In the genomic region with DNA sequence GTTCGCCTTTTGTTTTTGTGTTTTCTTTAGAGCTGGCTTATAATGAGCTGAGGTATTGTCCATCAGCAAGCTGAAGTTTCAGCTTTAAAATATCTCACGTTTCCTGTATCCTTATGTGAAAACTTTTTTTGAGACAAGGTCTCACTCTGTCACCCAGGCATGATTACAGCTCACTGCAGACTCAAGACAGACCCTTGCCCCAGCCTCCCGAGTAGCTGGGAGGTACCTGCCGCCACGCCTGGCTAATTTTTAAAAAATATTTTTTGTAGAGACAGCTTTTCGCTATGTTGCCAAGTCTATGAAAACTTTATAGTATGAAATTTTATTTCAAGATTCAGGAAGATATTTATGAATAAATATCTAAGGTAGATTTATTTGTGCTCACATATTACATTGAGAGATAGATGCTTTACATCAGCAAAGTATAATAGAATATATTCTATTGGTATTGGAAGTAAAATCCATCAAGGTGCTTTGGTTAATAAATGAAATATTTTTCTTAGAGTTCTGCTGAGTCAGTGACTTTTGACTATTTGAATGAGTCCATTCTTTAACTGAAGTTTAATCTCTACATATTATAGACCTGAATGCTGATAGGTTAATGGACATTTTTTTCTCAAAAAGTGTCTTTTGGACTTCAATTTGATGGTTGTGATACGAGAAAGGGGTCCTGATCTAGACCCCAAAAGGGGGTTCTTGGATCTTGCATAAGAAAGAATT, we compare ENCODE assay signal across 22 cellular contexts. TPM values are rescaled to one million over a fixed set of nuclear protein-coding genes. Genes with fewer than 3 reads are reported as not detected.
DNase-seq lines count a peak whose midpoint lies in the region; ATAC-seq and TF ChIP-seq lines count a peak whose summit lies in the region.
"Had no signal": no experiment of that assay in that cellular context is flagged by ENCODE, and none has a peak within 500 bp of the region (broad histone marks: within the 10 kb centered on the region; RNA-seq: fewer than 3 reads in every experiment).

No MANE protein-coding gene starts in this region.

- H3K36me3 ChIP-seq in DND-41 (ENCODE audit: insufficient read depth, low read length), result no peaks in the 10 kb centered on the region; the same call in 1 of the 2 replicates
- H3K36me3 ChIP-seq in HUES64 (ENCODE audit: insufficient read depth, low read length), result no peaks in the 10 kb centered on the region
- no peaks in the 10 kb centered on the region for H3K36me3 ChIP-seq in stomach
- H3K36me3 ChIP-seq: BE2C had no signal

- peaks cover 74% of the 10 kb centered on the region for H3K79me2 ChIP-seq in DND-41 (ENCODE audit: insufficient read depth, low read length)

- no peak for TF ChIP-seq EP300 in stomach (IDR thresholded peaks at IDR 0.05)

- H3K4me1 ChIP-seq in DND-41 (ENCODE audit: insufficient read depth, low read length) (peaks cover 45% of the 10 kb centered on the region), HUES64 (ENCODE audit: insufficient read depth, low read length) (peaks cover 32% of the 10 kb centered on the region), stomach (peaks cover 11 to 35% (median 27%) of the 10 kb centered on the region in 4 donors)

- no peak for TF ChIP-seq CTCF in DND-41 (IDR thresholded peaks at IDR 0.05; ENCODE audit: borderline replicate concordance, extremely low read depth, low read length, poor library complexity, severe bottlenecking)
- TF ChIP-seq CTCF in glutamatergic neuron (IDR thresholded peaks at IDR 0.05; ENCODE audit: partially characterized antibody, unreplicated experiment), result no peak
- TF ChIP-seq CTCF in stomach (IDR thresholded peaks at IDR 0.05), result no peak

- H3K27ac Mint-ChIP-seq in glutamatergic neuron (ENCODE audit: unreplicated experiment), result peak overlapping the region; percentile 84
- H3K27ac Mint-ChIP-seq: CD8-positive, alpha-beta T cell had no signal

- 87% methylated on average over 7 of the region's 7 CpGs for WGBS in HUES64
- WGBS in stomach, 5 donors, result 69 to 84% (median 81%) methylated on average over 7 of the region's 7 CpGs

- H3K9ac ChIP-seq in DND-41 (ENCODE audit: low read depth, low read length) (no peak overlapping the region), HUES64 (ENCODE audit: low read depth, low read length) (no peak overlapping the region)
- H3K9ac ChIP-seq: KMS-11, SK-N-SH had no signal

- H3K4me3 Mint-ChIP-seq in glutamatergic neuron (ENCODE audit: unreplicated experiment), result peak overlapping the region; percentile 38
- H3K4me3 Mint-ChIP-seq: CD8-positive, alpha-beta T cell had no signal

- H4K20me1 ChIP-seq in DND-41 (ENCODE audit: insufficient read depth, low read length), result no peaks in the 10 kb centered on the region

- no peak for TF ChIP-seq POLR2A in stomach (IDR thresholded peaks at IDR 0.05)

- no peaks in the 10 kb centered on the region for H3K36me3 Mint-ChIP-seq in glutamatergic neuron (ENCODE audit: unreplicated experiment)
- H3K36me3 Mint-ChIP-seq: CD8-positive, alpha-beta T cell had no signal

- H3K4me3 ChIP-seq in DND-41 (ENCODE audit: low read depth in 1 of 2, low read length in 2 of 2), result no peak overlapping the region
- H3K4me3 ChIP-seq in HUES64 (ENCODE audit: low read length), result no peak overlapping the region
- H3K4me3 ChIP-seq in stomach, result no peak overlapping the region
- H3K4me3 ChIP-seq: GM12878 had no signal

- ATAC-seq in DND-41 (ENCODE audit: insufficient read depth, low read depth), result no peak
- ATAC-seq: CD8-positive, alpha-beta T cell; Panc1 had no signal

- H3K4me1 Mint-ChIP-seq in glutamatergic neuron (ENCODE audit: low read depth, unreplicated experiment), result peaks cover 49% of the 10 kb centered on the region

- no peak overlapping the region for H2AFZ ChIP-seq in DND-41 (ENCODE audit: low read depth, low read length)

- no peak overlapping the region for H3K4me2 ChIP-seq in DND-41 (ENCODE audit: insufficient read depth, low read length)
- H3K4me2 ChIP-seq: KMS-11, SK-N-SH had no signal

- peaks cover 4% of the 10 kb centered on the region for H3K27me3 Mint-ChIP-seq in glutamatergic neuron (ENCODE audit: unreplicated experiment)

- intact Hi-C loops in stomach (cut with DNase I; ENCODE audit: low total_unique reads), result no loop called here

- H3K27ac ChIP-seq in DND-41 (ENCODE audit: low read length), result peak overlapping the region; percentile 47
- peak overlapping the region; percentile 48; the same call in 1 of the 2 replicates for H3K27ac ChIP-seq in HUES64 (ENCODE audit: low read depth, low read length)
- peak overlapping the region in 4 of 5 donors; percentile 49 to 53 (median 52) for H3K27ac ChIP-seq in stomach
- H3K27ac ChIP-seq: KMS-11 had no signal

- peaks cover 4% of the 10 kb centered on the region for H3K9me3 Mint-ChIP-seq in glutamatergic neuron (ENCODE audit: unreplicated experiment)
- H3K9me3 Mint-ChIP-seq: CD8-positive, alpha-beta T cell had no signal

- DNase-seq in DND-41 (no peak), glutamatergic neuron (no peak), stomach (no peak), SKM-1 (lab: John Stamatoyannopoulos, UW; ENCODE audit: unreplicated experiment) (no peak), amygdala (lab: John Stamatoyannopoulos, UW) (no peak), NCI-H345 (lab: John Stamatoyannopoulos, UW) (no peak), hippocampal formation (lab: John Stamatoyannopoulos, UW) (no peak)
- DNase-seq: BE2C; CD8-positive, alpha-beta T cell; DMS79 treated with DMSO at 0.1 percent for 48 hours; NCI-H1436; NCI-H2029; NCI-H2171; NCI-H510A; NCI-H774; SK-N-SH had no signal

- H3K9me3 ChIP-seq in DND-41 (ENCODE audit: insufficient read depth, low read length, severe bottlenecking), result no peaks in the 10 kb centered on the region
- no peaks in the 10 kb centered on the region for H3K9me3 ChIP-seq in HUES64 (ENCODE audit: insufficient read depth, low read depth, low read length)
- H3K9me3 ChIP-seq in stomach, result no peaks in the 10 kb centered on the region
- H3K9me3 ChIP-seq: BE2C, SK-N-SH had no signal

- no peaks in the 10 kb centered on the region for H3K27me3 ChIP-seq in DND-41 (ENCODE audit: insufficient read depth, low read length, poor library complexity)
- no peaks in the 10 kb centered on the region for H3K27me3 ChIP-seq in HUES64 (ENCODE audit: insufficient read depth, low read length)
- no peaks in the 10 kb centered on the region for H3K27me3 ChIP-seq in stomach
- H3K27me3 ChIP-seq: BE2C had no signal

RNA-seq across cellular contexts. Expression of gene KREMEN1, which starts 10.2 kb away (rescaled TPM):
- 2.5 TPM for polyA plus RNA-seq in HUES64 (2013, experiment 1 of 2)
- polyA plus RNA-seq in HUES64 (2013, experiment 2 of 2), result 2.2 TPM
- total RNA-seq in glutamatergic neuron (ENCODE audit: unreplicated experiment), result 20.5 TPM
- total RNA-seq in stomach, result 10 to 100 TPM in 4 of 5 donors, 1 to 10 TPM in 1; 5.4 to 34.5 (median 13.8) TPM
- 1 to 10 TPM; 5.8 to 10.0 (median 8.1) TPM for polyA plus RNA-seq in stomach
- total RNA-seq: CD8-positive, alpha-beta T cell had no signal

RNA-seq across cellular contexts. Expression of gene C22orf31, which starts 21.4 kb away (rescaled TPM):
- not detected for polyA plus RNA-seq in HUES64 (2013, experiment 1 of 2)
- not detected for polyA plus RNA-seq in HUES64 (2013, experiment 2 of 2)
- total RNA-seq in glutamatergic neuron (ENCODE audit: unreplicated experiment) (not detected), stomach (under 1 TPM in 1 of 5 donors, not detected in 4; 0.55 TPM)
- not detected for polyA plus RNA-seq in stomach
- total RNA-seq: CD8-positive, alpha-beta T cell; GM12878; M059J; Right ventricle myocardium superior had no signal
- polyA plus RNA-seq: GM12878, SK-N-SH had no signal
